In the genomic region with DNA sequence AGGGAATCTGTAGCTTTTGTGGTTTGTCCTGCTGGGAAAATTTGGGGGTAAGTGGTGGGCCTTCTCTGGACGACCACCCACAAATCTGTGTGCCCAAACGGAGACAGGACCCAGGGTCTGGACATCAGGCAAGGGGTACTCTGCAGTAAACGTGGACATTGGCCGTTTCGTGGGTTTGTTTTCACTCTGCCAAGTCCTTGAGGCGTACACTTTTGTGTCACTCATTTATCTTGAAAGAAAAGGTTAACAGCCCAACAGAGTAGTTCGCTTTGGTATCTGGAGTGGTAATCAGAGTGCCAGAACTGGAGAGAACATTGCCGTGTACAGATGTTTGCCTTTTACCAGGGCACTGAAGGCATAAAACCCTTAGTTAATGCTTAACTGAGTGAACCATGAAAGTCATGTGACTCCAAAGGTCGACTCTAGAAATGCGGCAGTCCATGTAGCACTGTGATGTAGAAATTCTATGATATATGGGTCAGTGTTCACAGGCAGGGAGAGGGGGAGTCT, we compare ENCODE assay signal across 6 cellular contexts. TPM values are rescaled to one million over a fixed set of nuclear protein-coding genes. Genes with fewer than 3 reads are reported as not detected.
DNase-seq lines count a peak whose midpoint lies in the region; ATAC-seq and TF ChIP-seq lines count a peak whose summit lies in the region.

No MANE protein-coding gene starts in this region.

- H3K4me3 ChIP-seq in neuronal stem cell (ENCODE audit: low read length in 2 of 2), result peak overlapping the region; percentile 77 to 92

- ATAC-seq in HG03457 (IDR thresholded peaks at IDR 0.05; ENCODE audit: unreplicated experiment), result peak; percentile 38

- peak overlapping the region; percentile 88 for H3K4me3 Mint-ChIP-seq in chondrocyte (ENCODE audit: unreplicated experiment)

- no peaks in the 10 kb centered on the region for H3K9me3 Mint-ChIP-seq in chondrocyte (ENCODE audit: low read depth)

- H2BK120ac ChIP-seq in neuronal stem cell (ENCODE audit: low read depth, low read length), result no peak overlapping the region

- no CpG with 5 or more reads among the region's 10 CpGs for WGBS in neuronal stem cell (ENCODE audit: extremely low coverage in 2 of 2, insufficient read length in 2 of 2, insufficient replicate concordance in 1 of 2), 2 donors

- in situ Hi-C loops in KBM-7 (cut with MboI; ENCODE audit: low pct_unique_long_range_greater_than_20kb, low sequenced_read_pairs), result no loop called here

- H2BK12ac ChIP-seq in neuronal stem cell (ENCODE audit: low read length), result no peak overlapping the region

- no peak overlapping the region for H3K9ac ChIP-seq in neuronal stem cell (ENCODE audit: low read depth, low read length, poor library complexity)

- no peak overlapping the region for H3K4ac ChIP-seq in neuronal stem cell (ENCODE audit: low read length)

- peaks cover 0 to 13% of the 10 kb centered on the region in 2 donors for H3K36me3 ChIP-seq in neuronal stem cell (replicated peaks in 1 of 2; ENCODE audit: control insufficient read depth in 2 of 2, insufficient read depth in 2 of 2, low read length in 2 of 2)

- no peak for TF ChIP-seq CTCF in chondrocyte (IDR thresholded peaks at IDR 0.05)

- H3K9me3 ChIP-seq in neuronal stem cell (replicated peaks in 1 of 2; ENCODE audit: control insufficient read depth in 2 of 2, insufficient read depth in 1 of 2, low read depth in 1 of 2, low read length in 2 of 2), result peaks cover 0 to 2% of the 10 kb centered on the region in 2 donors

- peak overlapping the region; percentile 88 for H3K27ac ChIP-seq in neuronal stem cell (replicated peaks; ENCODE audit: low read length)

- no peaks in the 10 kb centered on the region for H3K27me3 Mint-ChIP-seq in chondrocyte (ENCODE audit: low read depth)

- H2BK15ac ChIP-seq in neuronal stem cell (ENCODE audit: low read length), result no peak overlapping the region

- no peak overlapping the region for H2BK5ac ChIP-seq in neuronal stem cell (ENCODE audit: low read length)

- H4K91ac ChIP-seq in neuronal stem cell (ENCODE audit: low read depth, low read length, poor library complexity), result no peak overlapping the region

- no peaks in the 10 kb centered on the region for H3K27me3 ChIP-seq in neuronal stem cell (ENCODE audit: control insufficient read depth in 3 of 3, insufficient read depth in 3 of 3, low read depth in 1 of 3, low read length in 3 of 3)

- H2AK5ac ChIP-seq in neuronal stem cell (ENCODE audit: low read depth, low read length), result peak overlapping the region; percentile 95

- H3K23ac ChIP-seq in neuronal stem cell (ENCODE audit: low read depth, low read length, poor library complexity), result no peak overlapping the region

- H2AFZ ChIP-seq in neuronal stem cell (ENCODE audit: low read length), result peak overlapping the region; percentile 99

- H3K14ac ChIP-seq in neuronal stem cell (ENCODE audit: low read length), result no peak overlapping the region

- peaks cover 4% of the 10 kb centered on the region for H3K79me1 ChIP-seq in neuronal stem cell (ENCODE audit: low read depth, low read length)

- H3K4me1 Mint-ChIP-seq in chondrocyte (ENCODE audit: low read depth), result peaks cover 49% of the 10 kb centered on the region

- H3K36me3 Mint-ChIP-seq in chondrocyte (ENCODE audit: low read depth), result no peaks in the 10 kb centered on the region

- peak overlapping the region; percentile 99 for H3K18ac ChIP-seq in neuronal stem cell (ENCODE audit: low read length)

- no peak overlapping the region for H4K8ac ChIP-seq in neuronal stem cell (ENCODE audit: low read depth, low read length)

- peak overlapping the region; percentile 80 for H3K4me2 ChIP-seq in neuronal stem cell (ENCODE audit: insufficient read depth, low read length, poor library complexity, severe bottlenecking)

- peaks cover 17 to 21% of the 10 kb centered on the region in 2 donors for H3K4me1 ChIP-seq in neuronal stem cell (ENCODE audit: control insufficient read depth in 2 of 2, insufficient read depth in 1 of 2, low read depth in 1 of 2, low read length in 2 of 2)

- DNase-seq in AG08396 (ENCODE audit: low spot score), result peak; percentile 47
- DNase-seq in chondrocyte (ENCODE audit: low spot score), result no peak
- no peak for DNase-seq in neuronal stem cell (ENCODE audit: low spot score)
- no peak for DNase-seq in SK-N-DZ (ENCODE audit: low spot score)
- DNase-seq in KBM-7, result no peak

- H3K27ac Mint-ChIP-seq in chondrocyte (ENCODE audit: unreplicated experiment), result peak overlapping the region; percentile 94

RNA-seq across cellular contexts. Expression of gene NAA60, which starts 15.4 kb away (rescaled TPM):
- 46.5 to 51.1 TPM (median 47.2 TPM) in 3 replicates for total RNA-seq in chondrocyte
- polyA plus RNA-seq in neuronal stem cell (2013, experiment 1 of 2), result 60.5 TPM
- polyA plus RNA-seq in neuronal stem cell (2013, experiment 2 of 2), result 63.6 TPM
- 10.3 and 14.5 TPM in 2 replicates for polyA plus RNA-seq in SK-N-DZ (2014; cell fraction: cytosol; rRNA removed)
- 14.1 and 41.3 TPM in 2 replicates for polyA plus RNA-seq in SK-N-DZ (2014; cell fraction: nucleus; rRNA removed)

RNA-seq across cellular contexts. Expression of gene ZNF597, which starts 15.6 kb away (rescaled TPM):
- 2.0 to 2.7 TPM (median 2.5 TPM) in 3 replicates for total RNA-seq in chondrocyte
- polyA plus RNA-seq in neuronal stem cell (2013, experiment 1 of 2), result 0.88 TPM
- polyA plus RNA-seq in neuronal stem cell (2013, experiment 2 of 2), result 0.89 TPM
- polyA plus RNA-seq in SK-N-DZ (2014; cell fraction: cytosol; rRNA removed), result 1.5 and 1.9 TPM in 2 replicates
- 1.6 and 3.4 TPM in 2 replicates for polyA plus RNA-seq in SK-N-DZ (2014; cell fraction: nucleus; rRNA removed)

RNA-seq across cellular contexts. Expression of gene C16orf90, which starts 36.4 kb away (rescaled TPM):
- total RNA-seq in chondrocyte, result not detected in 3 replicates
- not detected for polyA plus RNA-seq in neuronal stem cell (2013, experiment 1 of 2)
- not detected for polyA plus RNA-seq in neuronal stem cell (2013, experiment 2 of 2)
- polyA plus RNA-seq in SK-N-DZ (2014; cell fraction: cytosol; rRNA removed), result not detected in 2 replicates
- not detected in 2 replicates for polyA plus RNA-seq in SK-N-DZ (2014; cell fraction: nucleus; rRNA removed)

RNA-seq across cellular contexts. Expression of gene CLUAP1, which starts 41.9 kb away (rescaled TPM):
- 19.3 to 21.8 TPM (median 20.6 TPM) in 3 replicates for total RNA-seq in chondrocyte
- 16.0 TPM for polyA plus RNA-seq in neuronal stem cell (2013, experiment 1 of 2)
- 15.9 TPM for polyA plus RNA-seq in neuronal stem cell (2013, experiment 2 of 2)
- 16.0 and 22.4 TPM in 2 replicates for polyA plus RNA-seq in SK-N-DZ (2014; cell fraction: cytosol; rRNA removed)
- polyA plus RNA-seq in SK-N-DZ (2014; cell fraction: nucleus; rRNA removed), result 12.6 and 13.5 TPM in 2 replicates

RNA-seq across cellular contexts. Expression of gene ZNF174, which starts 57.9 kb away (rescaled TPM):
- total RNA-seq in chondrocyte, result 8.7 to 13.8 TPM (median 10.6 TPM) in 3 replicates
- 12.6 TPM for polyA plus RNA-seq in neuronal stem cell (2013, experiment 1 of 2)
- 12.6 TPM for polyA plus RNA-seq in neuronal stem cell (2013, experiment 2 of 2)
- 12.0 and 13.4 TPM in 2 replicates for polyA plus RNA-seq in SK-N-DZ (2014; cell fraction: cytosol; rRNA removed)
- polyA plus RNA-seq in SK-N-DZ (2014; cell fraction: nucleus; rRNA removed), result 8.6 and 17.7 TPM in 2 replicates
